In the genomic region with DNA sequence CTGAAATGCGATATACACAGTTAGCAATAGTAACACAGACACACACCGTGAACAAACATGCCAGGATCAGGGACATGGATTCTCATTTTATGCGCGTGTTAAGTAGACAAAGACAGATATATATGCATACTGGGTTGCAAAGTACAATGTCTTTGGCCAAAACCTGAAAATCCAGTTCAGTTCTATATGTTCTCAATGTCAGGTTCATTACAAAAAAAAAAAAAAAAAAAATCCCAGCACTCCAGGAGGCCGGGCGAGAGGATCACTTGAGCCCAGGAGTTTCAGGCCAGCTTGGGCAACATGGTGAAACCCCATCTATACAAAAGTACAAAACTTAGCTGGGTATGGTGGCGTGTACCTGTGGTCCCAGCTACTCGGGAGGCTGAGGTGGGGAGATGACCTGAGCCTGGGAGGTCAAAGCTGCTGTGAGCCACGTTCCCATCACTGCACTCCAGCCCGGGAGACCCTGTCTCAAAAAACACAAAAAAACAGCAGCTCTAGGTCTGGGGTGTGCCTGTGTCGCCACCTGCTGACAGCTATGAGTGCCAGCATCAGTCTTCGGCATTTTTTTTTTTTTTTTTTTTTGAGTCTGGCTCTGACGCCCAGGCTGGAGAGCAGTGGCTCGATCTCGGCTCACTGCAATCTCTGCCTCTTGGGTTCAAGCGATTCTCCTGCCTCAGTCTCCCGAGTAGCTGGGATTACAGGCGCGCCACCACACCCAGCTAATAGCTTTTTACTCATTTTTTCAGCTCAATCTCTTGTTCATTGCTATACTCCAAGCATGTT, we compare ENCODE assay signal across 1 cellular context.
TF ChIP-seq lines count a peak whose summit lies in the region.

No MANE protein-coding gene starts in this region.

TF ChIP-seq in HepG2, 621 proteins besides CTCF, POLR2A, EP300 and RAD21 (continues in another document):
- TF ChIP-seq ZNF33A (CRISPR knock-in tag; IDR thresholded peaks at IDR 0.05; ENCODE audit: borderline replicate concordance) = no peak
- TF ChIP-seq ATAD3A (CRISPR knock-in tag; IDR thresholded peaks at IDR 0.05) = no peak
- no peak for TF ChIP-seq ZC3H13 (CRISPR knock-in tag; IDR thresholded peaks at IDR 0.05)
- TF ChIP-seq, protein P1, sequence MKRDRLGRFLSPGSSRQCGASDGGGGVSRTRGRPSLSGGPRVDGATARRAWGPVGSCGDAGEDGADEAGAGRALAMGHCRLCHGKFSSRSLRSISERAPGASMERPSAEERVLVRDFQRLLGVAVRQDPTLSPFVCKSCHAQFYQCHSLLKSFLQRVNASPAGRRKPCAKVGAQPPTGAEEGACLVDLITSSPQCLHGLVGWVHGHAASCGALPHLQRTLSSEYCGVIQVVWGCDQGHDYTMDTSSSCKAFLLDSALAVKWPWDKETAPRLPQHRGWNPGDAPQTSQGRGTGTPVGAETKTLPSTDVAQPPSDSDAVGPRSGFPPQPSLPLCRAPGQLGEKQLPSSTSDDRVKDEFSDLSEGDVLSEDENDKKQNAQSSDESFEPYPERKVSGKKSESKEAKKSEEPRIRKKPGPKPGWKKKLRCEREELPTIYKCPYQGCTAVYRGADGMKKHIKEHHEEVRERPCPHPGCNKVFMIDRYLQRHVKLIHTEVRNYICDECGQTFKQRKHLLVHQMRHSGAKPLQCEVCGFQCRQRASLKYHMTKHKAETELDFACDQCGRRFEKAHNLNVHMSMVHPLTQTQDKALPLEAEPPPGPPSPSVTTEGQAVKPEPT (CRISPR knock-in tag; IDR thresholded peaks at IDR 0.05; ENCODE audit: low read depth) = no peak
- no peak for TF ChIP-seq FOXP1 (IDR thresholded peaks at IDR 0.05)
- TF ChIP-seq FOXP1 (CRISPR knock-in tag; IDR thresholded peaks at IDR 0.05) = no peak
- no peak for TF ChIP-seq ZNF441 (CRISPR knock-in tag; IDR thresholded peaks at IDR 0.05; ENCODE audit: borderline replicate concordance)
- no peak for TF ChIP-seq MYNN (CRISPR knock-in tag; IDR thresholded peaks at IDR 0.05; ENCODE audit: low read depth)
- no peak for TF ChIP-seq MEIS1 (CRISPR knock-in tag; IDR thresholded peaks at IDR 0.05; ENCODE audit: borderline replicate concordance)
- no peak for TF ChIP-seq ISX (CRISPR knock-in tag; conservative IDR thresholded peaks at IDR 0.05)
- peak; percentile 27 for TF ChIP-seq ZNF781 (CRISPR knock-in tag; IDR thresholded peaks at IDR 0.05; ENCODE audit: borderline replicate concordance, not compliant biosample characterization)
- TF ChIP-seq SOX6 (IDR thresholded peaks at IDR 0.05) = no peak
- TF ChIP-seq SOX6 (CRISPR knock-in tag; IDR thresholded peaks at IDR 0.05) = no peak
- TF ChIP-seq, protein P2, sequence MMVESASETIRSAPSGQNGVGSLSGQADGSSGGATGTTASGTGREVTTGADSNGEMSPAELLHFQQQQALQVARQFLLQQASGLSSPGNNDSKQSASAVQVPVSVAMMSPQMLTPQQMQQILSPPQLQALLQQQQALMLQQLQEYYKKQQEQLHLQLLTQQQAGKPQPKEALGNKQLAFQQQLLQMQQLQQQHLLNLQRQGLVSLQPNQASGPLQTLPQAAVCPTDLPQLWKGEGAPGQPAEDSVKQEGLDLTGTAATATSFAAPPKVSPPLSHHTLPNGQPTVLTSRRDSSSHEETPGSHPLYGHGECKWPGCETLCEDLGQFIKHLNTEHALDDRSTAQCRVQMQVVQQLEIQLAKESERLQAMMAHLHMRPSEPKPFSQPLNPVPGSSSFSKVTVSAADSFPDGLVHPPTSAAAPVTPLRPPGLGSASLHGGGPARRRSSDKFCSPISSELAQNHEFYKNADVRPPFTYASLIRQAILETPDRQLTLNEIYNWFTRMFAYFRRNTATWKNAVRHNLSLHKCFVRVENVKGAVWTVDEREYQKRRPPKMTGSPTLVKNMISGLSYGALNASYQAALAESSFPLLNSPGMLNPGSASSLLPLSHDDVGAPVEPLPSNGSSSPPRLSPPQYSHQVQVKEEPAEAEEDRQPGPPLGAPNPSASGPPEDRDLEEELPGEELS (CRISPR knock-in tag; IDR thresholded peaks at IDR 0.05) = no peak
- no peak for TF ChIP-seq ZNF737 (CRISPR knock-in tag; IDR thresholded peaks at IDR 0.05; ENCODE audit: borderline replicate concordance)
- TF ChIP-seq MTA3 (CRISPR knock-in tag; IDR thresholded peaks at IDR 0.05) = no peak
- TF ChIP-seq ZSCAN22 (CRISPR knock-in tag; IDR thresholded peaks at IDR 0.05) = no peak
- TF ChIP-seq, protein P3, sequence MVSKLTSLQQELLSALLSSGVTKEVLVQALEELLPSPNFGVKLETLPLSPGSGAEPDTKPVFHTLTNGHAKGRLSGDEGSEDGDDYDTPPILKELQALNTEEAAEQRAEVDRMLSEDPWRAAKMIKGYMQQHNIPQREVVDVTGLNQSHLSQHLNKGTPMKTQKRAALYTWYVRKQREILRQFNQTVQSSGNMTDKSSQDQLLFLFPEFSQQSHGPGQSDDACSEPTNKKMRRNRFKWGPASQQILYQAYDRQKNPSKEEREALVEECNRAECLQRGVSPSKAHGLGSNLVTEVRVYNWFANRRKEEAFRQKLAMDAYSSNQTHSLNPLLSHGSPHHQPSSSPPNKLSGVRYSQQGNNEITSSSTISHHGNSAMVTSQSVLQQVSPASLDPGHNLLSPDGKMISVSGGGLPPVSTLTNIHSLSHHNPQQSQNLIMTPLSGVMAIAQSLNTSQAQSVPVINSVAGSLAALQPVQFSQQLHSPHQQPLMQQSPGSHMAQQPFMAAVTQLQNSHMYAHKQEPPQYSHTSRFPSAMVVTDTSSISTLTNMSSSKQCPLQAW (CRISPR knock-in tag; IDR thresholded peaks at IDR 0.05) = peak; percentile 39; the same call in 1 of the 2 replicates
- TF ChIP-seq ZNF879 (CRISPR knock-in tag; IDR thresholded peaks at IDR 0.05) = no peak
- TF ChIP-seq TSC22D2 (CRISPR knock-in tag; IDR thresholded peaks at IDR 0.05; ENCODE audit: borderline replicate concordance) = no peak
- TF ChIP-seq LCORL (IDR thresholded peaks at IDR 0.05) = no peak
- TF ChIP-seq LCORL (CRISPR knock-in tag; IDR thresholded peaks at IDR 0.05) = 0 out of 2 replicates have a peak, but pooled peaks have one; percentile 40
- no peak for TF ChIP-seq KDM5B (CRISPR knock-in tag; IDR thresholded peaks at IDR 0.05; ENCODE audit: borderline replicate concordance)
- 0 out of 2 replicates have a peak, but pooled peaks have one; percentile 29 for TF ChIP-seq ZNF891 (CRISPR knock-in tag; IDR thresholded peaks at IDR 0.05)
- no peak for TF ChIP-seq GLI4 (CRISPR knock-in tag; IDR thresholded peaks at IDR 0.05; ENCODE audit: borderline replicate concordance)
- no peak for TF ChIP-seq ZNF292 (CRISPR knock-in tag; IDR thresholded peaks at IDR 0.05; ENCODE audit: borderline replicate concordance, low read depth)
- TF ChIP-seq ZNF232 (CRISPR knock-in tag; IDR thresholded peaks at IDR 0.05; ENCODE audit: borderline replicate concordance) = no peak
- TF ChIP-seq, protein P4, sequence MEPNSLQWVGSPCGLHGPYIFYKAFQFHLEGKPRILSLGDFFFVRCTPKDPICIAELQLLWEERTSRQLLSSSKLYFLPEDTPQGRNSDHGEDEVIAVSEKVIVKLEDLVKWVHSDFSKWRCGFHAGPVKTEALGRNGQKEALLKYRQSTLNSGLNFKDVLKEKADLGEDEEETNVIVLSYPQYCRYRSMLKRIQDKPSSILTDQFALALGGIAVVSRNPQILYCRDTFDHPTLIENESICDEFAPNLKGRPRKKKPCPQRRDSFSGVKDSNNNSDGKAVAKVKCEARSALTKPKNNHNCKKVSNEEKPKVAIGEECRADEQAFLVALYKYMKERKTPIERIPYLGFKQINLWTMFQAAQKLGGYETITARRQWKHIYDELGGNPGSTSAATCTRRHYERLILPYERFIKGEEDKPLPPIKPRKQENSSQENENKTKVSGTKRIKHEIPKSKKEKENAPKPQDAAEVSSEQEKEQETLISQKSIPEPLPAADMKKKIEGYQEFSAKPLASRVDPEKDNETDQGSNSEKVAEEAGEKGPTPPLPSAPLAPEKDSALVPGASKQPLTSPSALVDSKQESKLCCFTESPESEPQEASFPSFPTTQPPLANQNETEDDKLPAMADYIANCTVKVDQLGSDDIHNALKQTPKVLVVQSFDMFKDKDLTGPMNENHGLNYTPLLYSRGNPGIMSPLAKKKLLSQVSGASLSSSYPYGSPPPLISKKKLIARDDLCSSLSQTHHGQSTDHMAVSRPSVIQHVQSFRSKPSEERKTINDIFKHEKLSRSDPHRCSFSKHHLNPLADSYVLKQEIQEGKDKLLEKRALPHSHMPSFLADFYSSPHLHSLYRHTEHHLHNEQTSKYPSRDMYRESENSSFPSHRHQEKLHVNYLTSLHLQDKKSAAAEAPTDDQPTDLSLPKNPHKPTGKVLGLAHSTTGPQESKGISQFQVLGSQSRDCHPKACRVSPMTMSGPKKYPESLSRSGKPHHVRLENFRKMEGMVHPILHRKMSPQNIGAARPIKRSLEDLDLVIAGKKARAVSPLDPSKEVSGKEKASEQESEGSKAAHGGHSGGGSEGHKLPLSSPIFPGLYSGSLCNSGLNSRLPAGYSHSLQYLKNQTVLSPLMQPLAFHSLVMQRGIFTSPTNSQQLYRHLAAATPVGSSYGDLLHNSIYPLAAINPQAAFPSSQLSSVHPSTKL (CRISPR knock-in tag; IDR thresholded peaks at IDR 0.05) = 0 out of 2 replicates have a peak, but pooled peaks have one; percentile 10
- TF ChIP-seq, protein P5, sequence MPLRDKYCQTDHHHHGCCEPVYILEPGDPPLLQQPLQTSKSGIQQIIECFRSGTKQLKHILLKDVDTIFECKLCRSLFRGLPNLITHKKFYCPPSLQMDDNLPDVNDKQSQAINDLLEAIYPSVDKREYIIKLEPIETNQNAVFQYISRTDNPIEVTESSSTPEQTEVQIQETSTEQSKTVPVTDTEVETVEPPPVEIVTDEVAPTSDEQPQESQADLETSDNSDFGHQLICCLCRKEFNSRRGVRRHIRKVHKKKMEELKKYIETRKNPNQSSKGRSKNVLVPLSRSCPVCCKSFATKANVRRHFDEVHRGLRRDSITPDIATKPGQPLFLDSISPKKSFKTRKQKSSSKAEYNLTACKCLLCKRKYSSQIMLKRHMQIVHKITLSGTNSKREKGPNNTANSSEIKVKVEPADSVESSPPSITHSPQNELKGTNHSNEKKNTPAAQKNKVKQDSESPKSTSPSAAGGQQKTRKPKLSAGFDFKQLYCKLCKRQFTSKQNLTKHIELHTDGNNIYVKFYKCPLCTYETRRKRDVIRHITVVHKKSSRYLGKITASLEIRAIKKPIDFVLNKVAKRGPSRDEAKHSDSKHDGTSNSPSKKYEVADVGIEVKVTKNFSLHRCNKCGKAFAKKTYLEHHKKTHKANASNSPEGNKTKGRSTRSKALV (CRISPR knock-in tag; IDR thresholded peaks at IDR 0.05) = no peak
- TF ChIP-seq SALL1 (CRISPR knock-in tag; IDR thresholded peaks at IDR 0.05) = peak; percentile 16; the same call in 1 of the 2 replicates
- TF ChIP-seq, protein P6, sequence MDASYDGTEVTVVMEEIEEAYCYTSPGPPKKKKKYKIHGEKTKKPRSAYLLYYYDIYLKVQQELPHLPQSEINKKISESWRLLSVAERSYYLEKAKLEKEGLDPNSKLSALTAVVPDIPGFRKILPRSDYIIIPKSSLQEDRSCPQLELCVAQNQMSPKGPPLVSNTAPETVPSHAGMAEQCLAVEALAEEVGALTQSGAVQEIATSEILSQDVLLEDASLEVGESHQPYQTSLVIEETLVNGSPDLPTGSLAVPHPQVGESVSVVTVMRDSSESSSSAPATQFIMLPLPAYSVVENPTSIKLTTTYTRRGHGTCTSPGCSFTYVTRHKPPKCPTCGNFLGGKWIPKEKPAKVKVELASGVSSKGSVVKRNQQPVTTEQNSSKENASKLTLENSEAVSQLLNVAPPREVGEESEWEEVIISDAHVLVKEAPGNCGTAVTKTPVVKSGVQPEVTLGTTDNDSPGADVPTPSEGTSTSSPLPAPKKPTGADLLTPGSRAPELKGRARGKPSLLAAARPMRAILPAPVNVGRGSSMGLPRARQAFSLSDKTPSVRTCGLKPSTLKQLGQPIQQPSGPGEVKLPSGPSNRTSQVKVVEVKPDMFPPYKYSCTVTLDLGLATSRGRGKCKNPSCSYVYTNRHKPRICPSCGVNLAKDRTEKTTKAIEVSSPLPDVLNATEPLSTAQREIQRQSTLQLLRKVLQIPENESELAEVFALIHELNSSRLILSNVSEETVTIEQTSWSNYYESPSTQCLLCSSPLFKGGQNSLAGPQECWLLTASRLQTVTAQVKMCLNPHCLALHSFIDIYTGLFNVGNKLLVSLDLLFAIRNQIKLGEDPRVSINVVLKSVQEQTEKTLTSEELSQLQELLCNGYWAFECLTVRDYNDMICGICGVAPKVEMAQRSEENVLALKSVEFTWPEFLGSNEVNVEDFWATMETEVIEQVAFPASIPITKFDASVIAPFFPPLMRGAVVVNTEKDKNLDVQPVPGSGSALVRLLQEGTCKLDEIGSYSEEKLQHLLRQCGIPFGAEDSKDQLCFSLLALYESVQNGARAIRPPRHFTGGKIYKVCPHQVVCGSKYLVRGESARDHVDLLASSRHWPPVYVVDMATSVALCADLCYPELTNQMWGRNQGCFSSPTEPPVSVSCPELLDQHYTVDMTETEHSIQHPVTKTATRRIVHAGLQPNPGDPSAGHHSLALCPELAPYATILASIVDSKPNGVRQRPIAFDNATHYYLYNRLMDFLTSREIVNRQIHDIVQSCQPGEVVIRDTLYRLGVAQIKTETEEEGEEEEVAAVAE (CRISPR knock-in tag; IDR thresholded peaks at IDR 0.05; ENCODE audit: borderline replicate concordance) = no peak
- TF ChIP-seq ZNF333 (CRISPR knock-in tag; IDR thresholded peaks at IDR 0.05; ENCODE audit: borderline replicate concordance) = no peak
- no peak for TF ChIP-seq ZNF383 (CRISPR knock-in tag; IDR thresholded peaks at IDR 0.05; ENCODE audit: borderline replicate concordance)
- no peak for TF ChIP-seq IKZF4 (CRISPR knock-in tag; IDR thresholded peaks at IDR 0.05; ENCODE audit: borderline replicate concordance, low read depth, not compliant biosample characterization)
- TF ChIP-seq NFE2 (CRISPR knock-in tag; IDR thresholded peaks at IDR 0.05) = no peak
- TF ChIP-seq SMC3 (IDR thresholded peaks at IDR 0.05; ENCODE audit: low read length) = peak; percentile 96
